In the genomic region with DNA sequence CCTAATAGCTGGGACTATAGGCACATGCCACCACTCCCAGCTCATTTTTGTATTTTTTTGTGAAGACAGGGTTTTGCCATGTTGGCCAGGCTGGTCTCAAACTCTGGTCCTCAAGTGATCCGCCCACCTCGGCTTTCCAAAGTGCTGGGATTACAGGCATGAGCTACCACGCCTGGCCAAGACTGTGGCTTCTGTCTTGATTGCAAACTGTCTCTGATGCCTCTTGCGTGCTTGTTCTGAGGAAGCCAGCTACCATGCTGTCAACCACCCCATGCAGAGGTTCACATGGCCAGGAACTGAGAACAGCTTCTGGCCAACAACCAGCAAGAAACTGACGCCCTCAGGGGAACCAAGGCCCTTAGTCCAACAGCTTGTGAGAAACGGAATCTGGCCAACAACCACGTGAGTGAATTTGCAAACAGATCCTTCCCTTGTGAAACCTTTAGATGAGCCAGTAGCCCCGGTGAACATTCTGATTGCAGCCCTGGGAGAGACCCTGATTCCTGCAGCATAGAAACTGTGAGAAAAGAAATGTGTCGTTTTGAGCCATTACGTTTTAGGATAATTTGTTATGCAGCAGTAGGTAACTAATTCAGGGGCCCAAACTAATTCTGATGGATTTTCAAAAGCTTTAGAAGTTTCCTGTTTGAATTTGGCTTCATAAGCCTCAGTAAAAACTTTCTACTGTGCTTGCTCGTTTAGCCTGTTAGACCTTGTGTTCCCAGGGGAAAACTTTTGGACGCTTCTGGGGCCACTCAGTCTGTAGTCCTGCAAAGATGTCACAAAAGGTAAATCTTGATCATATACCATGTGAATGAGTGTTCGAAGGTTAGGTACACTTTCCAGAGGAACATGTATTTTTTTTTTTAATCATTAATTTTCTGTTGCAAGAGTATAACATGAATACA, we compare ENCODE assay signal across 9 cellular contexts.
DNase-seq lines count a peak whose midpoint lies in the region; ATAC-seq, FAIRE-seq and TF ChIP-seq lines count a peak whose summit lies in the region.
"Had no signal": no experiment of that assay in that cellular context is flagged by ENCODE, and none has a peak within 500 bp of the region (broad histone marks: within the 10 kb centered on the region; RNA-seq: fewer than 3 reads in every experiment).

No MANE protein-coding gene starts in this region.

- no peaks in the 10 kb centered on the region for H3K79me2 ChIP-seq in astrocyte (ENCODE audit: insufficient read depth, low read length)

- H3K4me3 ChIP-seq in astrocyte (ENCODE audit: insufficient read depth, low read depth, low read length): no peak overlapping the region

- H3K36me3 ChIP-seq in astrocyte (ENCODE audit: insufficient read depth, low read length): no peaks in the 10 kb centered on the region

- no peaks in the 10 kb centered on the region for H3K36me3 Mint-ChIP-seq in astrocyte (ENCODE audit: low read depth, unreplicated experiment)
- H3K36me3 Mint-ChIP-seq: activated naive CD8-positive, alpha-beta T cell had no signal

- DNase-seq in AG08396 (ENCODE audit: low spot score) (peak; percentile 41), GM19239 (ENCODE audit: insufficient read length, low spot score) (no peak), astrocyte (ENCODE audit: low read depth) (peak; percentile 27), myocyte (ENCODE audit: low read depth) (peak; percentile 64), NCI-H2227 (lab: John Stamatoyannopoulos, UW; ENCODE audit: unreplicated experiment) (no peak), COLO668 (lab: John Stamatoyannopoulos, UW; ENCODE audit: unreplicated experiment) (no peak)
- no peak for DNase-seq in activated T-cell treated with anti-CD3 and anti-CD28 coated beads, Interleukin-2, amount 50 U/mL, for 1 hour

- no peaks in the 10 kb centered on the region for H3K9me3 Mint-ChIP-seq in astrocyte (ENCODE audit: unreplicated experiment)

- no peaks in the 10 kb centered on the region for H3K4me1 ChIP-seq in astrocyte (ENCODE audit: insufficient read depth, low read length)

- peaks cover 1% of the 10 kb centered on the region for H3K27me3 Mint-ChIP-seq in astrocyte (ENCODE audit: low read depth, unreplicated experiment)

- FAIRE-seq in GM19239 (lab: Jason Lieb, UNC) (peak; percentile 99), astrocyte (lab: Jason Lieb, UNC) (peak; percentile 43)

- H3K27ac Mint-ChIP-seq in astrocyte (ENCODE audit: unreplicated experiment): no peak overlapping the region
- H3K27ac Mint-ChIP-seq: activated naive CD8-positive, alpha-beta T cell had no signal

- no peak overlapping the region for H3K4me3 Mint-ChIP-seq in astrocyte (ENCODE audit: unreplicated experiment)
- H3K4me3 Mint-ChIP-seq: activated naive CD8-positive, alpha-beta T cell had no signal

- TF ChIP-seq CTCF in astrocyte (IDR thresholded peaks at IDR 0.05; ENCODE audit: insufficient read depth, low read depth, low read length): no peak

- H3K27ac ChIP-seq in astrocyte (ENCODE audit: low read depth, low read length): no peak overlapping the region

- no peaks in the 10 kb centered on the region for H3K9me3 ChIP-seq in astrocyte (ENCODE audit: insufficient read depth, low read depth, low read length)

- H4K20me1 ChIP-seq in astrocyte (ENCODE audit: insufficient read depth, low read length): no peaks in the 10 kb centered on the region

- no peak overlapping the region for H2AFZ ChIP-seq in astrocyte (ENCODE audit: low read depth, low read length)

- H3K9ac ChIP-seq in astrocyte (ENCODE audit: low read length): no peak overlapping the region

- peaks cover 5% of the 10 kb centered on the region for H3K4me1 Mint-ChIP-seq in astrocyte (ENCODE audit: low read depth, unreplicated experiment)

- peak; percentile 90 for ATAC-seq in HG03108 (IDR thresholded peaks at IDR 0.05; ENCODE audit: unreplicated experiment)

- H3K4me2 ChIP-seq in astrocyte (ENCODE audit: low read length): no peak overlapping the region

- no peaks in the 10 kb centered on the region for H3K27me3 ChIP-seq in astrocyte (ENCODE audit: insufficient read depth, low read length)

Comparison
In these comparisons a context has a peak if more than half of its experiments do, and no peak if none do; other contexts are left out.
1. DNase-seq: peak in AG08396 (single experiment), astrocyte (single experiment) and myocyte (single experiment); none in GM19239 (single experiment), NCI-H2227 (single experiment), COLO668 (single experiment) and activated T-cell treated with anti-CD3 and anti-CD28 coated beads, Interleukin-2, amount 50 U/mL, for 1 hour (single experiment).